22 cellular contexts compared by ENCODE assay signal in the genomic region with DNA sequence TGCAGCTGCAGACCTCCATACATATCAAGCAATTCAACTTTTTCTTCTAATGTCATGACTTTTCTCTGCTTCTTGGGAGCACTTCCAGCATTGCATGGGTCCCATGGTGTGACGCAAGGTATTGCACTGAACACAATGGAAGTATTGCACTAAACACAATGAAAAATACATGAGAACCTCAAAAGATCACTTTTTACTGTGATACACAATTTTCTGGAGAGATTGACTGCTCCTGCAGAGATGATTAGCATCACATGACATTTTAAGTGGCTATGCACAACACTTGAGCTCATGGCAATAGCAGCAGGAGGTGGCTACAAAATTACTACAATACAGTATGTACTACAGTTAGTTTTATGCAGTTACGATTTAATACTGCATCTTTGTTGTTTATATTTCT.
DNase-seq lines count a peak whose midpoint lies in the region; ATAC-seq and TF ChIP-seq lines count a peak whose summit lies in the region.
"Had no signal": no experiment of that assay in that cellular context is flagged by ENCODE, and none has a peak within 500 bp of the region (broad histone marks: within the 10 kb centered on the region; RNA-seq: fewer than 3 reads in every experiment).

No MANE protein-coding gene starts in this region.

- TF ChIP-seq CTCF in natural killer cell (IDR thresholded peaks at IDR 0.05) = no peak

- DNase-seq in DMS79 treated with DMSO at 0.1 percent for 48 hours (lab: John Stamatoyannopoulos, UW) (peak; percentile 11), DMS79 (lab: John Stamatoyannopoulos, UW) (no peak), natural killer cell (no peak), NCI-H524 treated with DMSO at 0.1 percent for 48 hours (lab: John Stamatoyannopoulos, UW) (peak; percentile 13), immature natural killer cell (no peak)
- no peak for DNase-seq in natural killer cell treated with Interleukin-12 subunit alpha and Interleukin-12 subunit beta and Interleukin-15 and Interleukin-18, amount 100 ng/mL, for 72 hours (ENCODE audit: low spot score)
- no peak for DNase-seq in stimulated activated CD4-positive, alpha-beta T cell treated with anti-CD3 and anti-CD28 coated beads, Interleukin-2, amount 100 ng/mL, for 48 hours
- DNase-seq: 8988T; activated CD4-positive, CD25-positive, alpha-beta regulatory T cell treated with anti-CD3 and anti-CD28 coated beads, Interleukin-2, amount 50 U/mL, for 72 hours; activated CD8-positive, alpha-beta memory T cell treated with anti-CD3 and anti-CD28 coated beads, Interleukin-2, amount 10 ng/mL, durations not matched to agents 7 days and 5 days; activated effector memory CD4-positive, alpha-beta T cell treated with Interleukin-2 at 50 U/mL for 16 hours; amniotic stem cell; BE2C; Caco-2; IMR-90; left ventricle myocardium inferior; NCI-H2081 treated with DMSO at 0.1 percent for 48 hours; testis had no signal

- peaks cover 50 to 54% of the 10 kb centered on the region in 2 donors for H3K4me1 Mint-ChIP-seq in natural killer cell treated with Interleukin-12 subunit alpha and Interleukin-12 subunit beta and Interleukin-15 and Interleukin-18, amount 100 ng/mL, for 72 hours (ENCODE audit: low read depth in 2 of 2)
- H3K4me1 Mint-ChIP-seq in natural killer cell (peaks cover 24% of the 10 kb centered on the region in 2 donors), immature natural killer cell (peaks cover 36 to 40% of the 10 kb centered on the region in 2 donors)

- H3K27ac Mint-ChIP-seq in natural killer cell treated with Interleukin-12 subunit alpha and Interleukin-12 subunit beta and Interleukin-15 and Interleukin-18, amount 100 ng/mL, for 72 hours = peak overlapping the region in 1 of 2 donors; percentile 51
- no peak overlapping the region for H3K27ac Mint-ChIP-seq in natural killer cell
- H3K27ac Mint-ChIP-seq in immature natural killer cell = peak overlapping the region in 4 of 6 donors; percentile 37 to 80 (median 62)
- H3K27ac Mint-ChIP-seq: neural progenitor cell, progenitor cell of endocrine pancreas had no signal

- H3K27me3 Mint-ChIP-seq in natural killer cell treated with Interleukin-12 subunit alpha and Interleukin-12 subunit beta and Interleukin-15 and Interleukin-18, amount 100 ng/mL, for 72 hours = no peaks in the 10 kb centered on the region
- H3K27me3 Mint-ChIP-seq in natural killer cell (ENCODE audit: low read depth in 2 of 2) (no peaks in the 10 kb centered on the region), immature natural killer cell (ENCODE audit: low read depth in 3 of 3) (peaks cover 20 to 34% (median 26%) of the 10 kb centered on the region in 3 donors)
- H3K27me3 Mint-ChIP-seq: activated CD8-positive, alpha-beta memory T cell treated with anti-CD3 and anti-CD28 coated beads, Interleukin-2, amount 10 ng/mL, durations not matched to agents 7 days and 5 days had no signal

- H3K36me3 Mint-ChIP-seq in natural killer cell treated with Interleukin-12 subunit alpha and Interleukin-12 subunit beta and Interleukin-15 and Interleukin-18, amount 100 ng/mL, for 72 hours = peaks cover 36% of the 10 kb centered on the region
- H3K36me3 Mint-ChIP-seq in natural killer cell (peaks cover 12% of the 10 kb centered on the region), immature natural killer cell (peaks cover 11 to 22% (median 20%) of the 10 kb centered on the region in 3 donors)
- H3K36me3 Mint-ChIP-seq: neural progenitor cell had no signal

- ATAC-seq in natural killer cell treated with Interleukin-12 subunit alpha and Interleukin-12 subunit beta and Interleukin-15 and Interleukin-18, amount 100 ng/mL, for 72 hours = no peak
- no peak for ATAC-seq in natural killer cell
- no peak for ATAC-seq in GM18520 (IDR thresholded peaks at IDR 0.05; ENCODE audit: unreplicated experiment)
- ATAC-seq: activated CD8-positive, alpha-beta memory T cell treated with anti-CD3 and anti-CD28 coated beads, Interleukin-2, amount 10 ng/mL, durations not matched to agents 7 days and 5 days; stimulated activated effector memory CD8-positive, alpha-beta T cell treated with anti-CD3 and anti-CD28 coated beads, Interleukin-12 subunit alpha, Interleukin-12 subunit beta, amount 100 ng/mL, for 72 hours had no signal

- peak overlapping the region; percentile 38 for H3K4me3 Mint-ChIP-seq in natural killer cell treated with Interleukin-12 subunit alpha and Interleukin-12 subunit beta and Interleukin-15 and Interleukin-18, amount 100 ng/mL, for 72 hours
- H3K4me3 Mint-ChIP-seq in natural killer cell (no peak overlapping the region), immature natural killer cell (no peak overlapping the region)
- H3K4me3 Mint-ChIP-seq: activated CD8-positive, alpha-beta memory T cell treated with anti-CD3 and anti-CD28 coated beads, Interleukin-2, amount 10 ng/mL, durations not matched to agents 7 days and 5 days; neural progenitor cell had no signal

- peaks cover 11% of the 10 kb centered on the region for H3K9me3 Mint-ChIP-seq in natural killer cell treated with Interleukin-12 subunit alpha and Interleukin-12 subunit beta and Interleukin-15 and Interleukin-18, amount 100 ng/mL, for 72 hours
- H3K9me3 Mint-ChIP-seq in natural killer cell (peaks cover 0 to 7% of the 10 kb centered on the region in 2 donors), immature natural killer cell (peaks cover 1 to 16% (median 12%) of the 10 kb centered on the region in 6 donors)

- intact Hi-C loops in natural killer cell (cut with micrococcal nuclease) = no loop called here

Comparison
In these comparisons a context has a peak if more than half of its experiments do, and no peak if none do; other contexts are left out.
1. DNase-seq: peak in DMS79 treated with DMSO at 0.1 percent for 48 hours (single experiment) and NCI-H524 treated with DMSO at 0.1 percent for 48 hours (single experiment); none in DMS79 (single experiment), natural killer cell treated with Interleukin-12 subunit alpha and Interleukin-12 subunit beta and Interleukin-15 and Interleukin-18, amount 100 ng/mL, for 72 hours (single experiment), natural killer cell (single experiment), immature natural killer cell (0 of 3) and stimulated activated CD4-positive, alpha-beta T cell treated with anti-CD3 and anti-CD28 coated beads, Interleukin-2, amount 100 ng/mL, for 48 hours (0 of 2).
2. H3K27ac Mint-ChIP-seq: peak in immature natural killer cell (4 of 6); none in natural killer cell (0 of 2).